In the genomic region with DNA sequence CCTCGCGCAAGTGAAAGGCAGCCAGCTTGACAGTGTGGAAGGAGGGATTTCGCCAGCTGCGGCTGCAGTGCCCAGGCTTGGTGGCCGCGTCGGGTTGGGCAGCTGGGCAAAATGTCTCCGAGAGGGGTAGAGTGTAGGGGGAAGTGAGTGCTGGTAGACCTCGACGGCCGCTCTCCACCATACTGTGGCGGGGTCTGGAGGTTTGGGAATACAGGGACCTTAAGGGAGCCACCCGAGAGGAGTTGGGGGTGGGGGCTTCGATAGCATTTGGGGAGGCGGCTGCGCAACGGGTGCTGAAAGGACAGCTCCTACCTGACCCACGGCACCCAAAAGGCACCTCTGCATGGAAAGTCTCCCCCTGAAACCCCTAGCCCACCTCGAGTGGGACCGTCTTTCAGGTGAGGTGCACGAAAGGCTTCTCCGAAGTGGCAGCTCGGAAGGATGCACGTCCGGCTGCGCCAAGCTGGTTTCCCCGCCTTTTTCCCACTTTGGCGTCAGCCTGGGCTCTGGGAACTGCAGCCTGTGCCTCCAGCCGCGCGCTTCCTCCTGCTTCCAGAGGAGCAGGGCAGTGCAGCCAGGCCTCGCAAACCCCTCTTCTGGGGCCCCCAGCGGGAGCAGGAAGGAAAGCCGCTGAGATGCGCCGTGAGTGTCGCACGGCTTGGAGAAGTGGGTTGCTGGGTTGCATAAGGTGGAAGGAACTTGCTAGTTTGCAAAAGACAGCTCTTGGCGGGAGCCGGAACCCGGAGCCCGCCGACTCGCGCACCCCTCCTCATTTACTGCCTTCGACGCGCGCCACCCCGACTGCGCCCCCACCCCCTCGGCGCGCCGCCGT, we compare ENCODE assay signal across 8 cellular contexts. TPM values are rescaled to one million over a fixed set of nuclear protein-coding genes. Genes with fewer than 3 reads are reported as not detected.
DNase-seq lines count a peak whose midpoint lies in the region; ATAC-seq and TF ChIP-seq lines count a peak whose summit lies in the region.

No MANE protein-coding gene starts in this region.

- peaks cover 13 to 31% of the 10 kb centered on the region in 2 donors for H3K36me3 Mint-ChIP-seq in activated T-cell treated with anti-CD3 and anti-CD28 coated beads, Interleukin-2, amount 50 U/mL, for 72 hours (ENCODE audit: insufficient read depth in 2 of 2)
- H3K36me3 Mint-ChIP-seq in nephron (ENCODE audit: low read depth): peaks cover 57% of the 10 kb centered on the region

- H3K27ac ChIP-seq in thyroid gland: peak overlapping the region; percentile 99 to 100 (median 100)

- DNase-seq in AML-193 (lab: John Stamatoyannopoulos, UW): peak; percentile 92 to 93
- DNase-seq in NOMO-1 treated with dmso at 0.1 percent for 144 hours (lab: John Stamatoyannopoulos, UW; ENCODE audit: unreplicated experiment): peak; percentile 96
- peak; percentile 35 to 49 for DNase-seq in activated T-cell treated with anti-CD3 and anti-CD28 coated beads, Interleukin-2, amount 50 U/mL, for 72 hours
- DNase-seq in fibroblast of villous mesenchyme (ENCODE audit: low read depth): peak; percentile 75
- peak; percentile 75 to 80 for DNase-seq in thyroid gland

- H3K4me1 ChIP-seq in thyroid gland: peaks cover 15 to 26% of the 10 kb centered on the region in 2 donors

- peaks cover 19 to 21% of the 10 kb centered on the region in 2 donors for H3K36me3 ChIP-seq in thyroid gland

- peaks cover 46% of the 10 kb centered on the region for H3K4me1 Mint-ChIP-seq in activated T-cell treated with anti-CD3 and anti-CD28 coated beads, Interleukin-2, amount 50 U/mL, for 72 hours (ENCODE audit: low read depth)
- H3K4me1 Mint-ChIP-seq in nephron: peaks cover 62% of the 10 kb centered on the region

- H3K9me3 Mint-ChIP-seq in activated T-cell treated with anti-CD3 and anti-CD28 coated beads, Interleukin-2, amount 50 U/mL, for 72 hours: no peaks in the 10 kb centered on the region
- H3K9me3 Mint-ChIP-seq in nephron: no peaks in the 10 kb centered on the region

- H3K4me3 ChIP-seq in fibroblast of villous mesenchyme (ENCODE audit: low read depth, low read length): peak overlapping the region; percentile 74
- peak overlapping the region; percentile 94 to 99 (median 98) for H3K4me3 ChIP-seq in thyroid gland (replicated peaks in 1 of 3)

- H3K27me3 Mint-ChIP-seq in activated T-cell treated with anti-CD3 and anti-CD28 coated beads, Interleukin-2, amount 50 U/mL, for 72 hours (ENCODE audit: low read depth): no peaks in the 10 kb centered on the region
- H3K27me3 Mint-ChIP-seq in nephron (ENCODE audit: low read depth): no peaks in the 10 kb centered on the region

- no peak overlapping the region for H3K27ac Mint-ChIP-seq in activated T-cell treated with anti-CD3 and anti-CD28 coated beads, Interleukin-2, amount 50 U/mL, for 72 hours
- peak overlapping the region; percentile 98 to 100 (median 99) for H3K27ac Mint-ChIP-seq in nephron

- TF ChIP-seq CTCF in fibroblast of villous mesenchyme (IDR thresholded peaks at IDR 0.05; ENCODE audit: insufficient read depth, low read depth, low read length) (no peak), nephron (IDR thresholded peaks at IDR 0.05; ENCODE audit: unreplicated experiment in 3 of 3) (no peak), thyroid gland (IDR thresholded peaks at IDR 0.05) (no peak)

- 0 to 1% methylated on average over 17 to 31 of the region's 56 CpGs for WGBS in thyroid gland, 2 donors

- peak overlapping the region; percentile 93 to 94 for H3K4me3 Mint-ChIP-seq in activated T-cell treated with anti-CD3 and anti-CD28 coated beads, Interleukin-2, amount 50 U/mL, for 72 hours
- H3K4me3 Mint-ChIP-seq in nephron: peak overlapping the region; percentile 97 to 98 (median 97)

- no peaks in the 10 kb centered on the region for H3K9me3 ChIP-seq in thyroid gland

- TF ChIP-seq POLR2A in thyroid gland (IDR thresholded peaks at IDR 0.05): peak in 1 of 2 donors; percentile 5

- intact Hi-C loops in thyroid gland (cut with DNase I): loop anchor here (5.0 kb wide), 1 partner anchor 34 kb away; no protein-coding TSS in a partner anchor

- H3K27me3 ChIP-seq in thyroid gland: no peaks in the 10 kb centered on the region

- ATAC-seq in GM18858 (IDR thresholded peaks at IDR 0.05; ENCODE audit: unreplicated experiment) (peak; percentile 10), HG03457 (IDR thresholded peaks at IDR 0.05; ENCODE audit: unreplicated experiment) (peak; percentile 3)
- ATAC-seq in activated T-cell treated with anti-CD3 and anti-CD28 coated beads, Interleukin-2, amount 50 U/mL, for 72 hours (replicated peaks in 1 of 2): peak; percentile 17 to 19

RNA-seq across cellular contexts. Expression of gene HMGN2, which starts 0.5 kb away (rescaled TPM):
- total RNA-seq in activated T-cell treated with anti-CD3 and anti-CD28 coated beads, Interleukin-2, amount 50 U/mL, for 72 hours: 100 to 1,000 TPM; 434 to 439 TPM
- total RNA-seq in fibroblast of villous mesenchyme: 223 and 252 TPM in 2 replicates
- 100 to 1,000 TPM; 277 to 411 (median 319) TPM for total RNA-seq in thyroid gland

RNA-seq across cellular contexts. Expression of gene DHDDS, which starts 39.6 kb away (rescaled TPM):
- total RNA-seq in activated T-cell treated with anti-CD3 and anti-CD28 coated beads, Interleukin-2, amount 50 U/mL, for 72 hours: 10 to 100 TPM; 39.5 to 43.6 TPM
- total RNA-seq in fibroblast of villous mesenchyme: 57.7 and 69.1 TPM in 2 replicates
- 10 to 100 TPM; 36.5 to 66.7 (median 52.0) TPM for total RNA-seq in thyroid gland

RNA-seq across cellular contexts. Expression of gene RPS6KA1, which starts 57.8 kb away (rescaled TPM):
- 100 to 1,000 TPM; 154 to 163 TPM for total RNA-seq in activated T-cell treated with anti-CD3 and anti-CD28 coated beads, Interleukin-2, amount 50 U/mL, for 72 hours
- total RNA-seq in fibroblast of villous mesenchyme (3.2 and 6.9 TPM in 2 replicates), thyroid gland (10 to 100 TPM; 55.8 to 98.6 (median 76.3) TPM)

Comparison
In these comparisons a context has a peak if more than half of its experiments do, and no peak if none do; other contexts are left out.
1. Peak in every context shown above with its lines: DNase-seq, ATAC-seq, H3K4me3 ChIP-seq and H3K27ac ChIP-seq.
2. DNase-seq: peak in every context shown above with its lines; median percentile 96 in NOMO-1 treated with dmso at 0.1 percent for 144 hours; 92 in AML-193; 78 in thyroid gland; 75 in fibroblast of villous mesenchyme; 42 in activated T-cell treated with anti-CD3 and anti-CD28 coated beads, Interleukin-2, amount 50 U/mL, for 72 hours.